In genomic region chr1:35188578-35189392, GRCh38 we compare ENCODE assay signal across 14 cellular contexts. TPM values are rescaled to one million over a fixed set of nuclear protein-coding genes. Genes with fewer than 3 reads are reported as not detected.
A peak's percentile ranks its signal among the peaks of the same experiment; 100 is the strongest.
DNase-seq lines count a peak whose midpoint lies in the region; ATAC-seq, FAIRE-seq and TF ChIP-seq lines count a peak whose summit lies in the region.
"Had no signal": no experiment of that assay in that cellular context is flagged by ENCODE, and none has a peak within 500 bp of the region (broad histone marks: within the 10 kb centered on the region; RNA-seq: fewer than 3 reads in every experiment).

No MANE protein-coding gene starts in this region.

- H3K27me3 Mint-ChIP-seq in Caco-2 (ENCODE audit: insufficient read depth, unreplicated experiment) (no peaks in the 10 kb centered on the region), neural crest cell (ENCODE audit: low read depth) (peaks cover 15% of the 10 kb centered on the region)
- no peaks in the 10 kb centered on the region for H3K27me3 Mint-ChIP-seq in central memory CD8-positive, alpha-beta T cell

- CTCF ChIA-PET in Caco-2 (lab: Charles Lee) = no interaction called here

- H3K27me3 ChIP-seq in Caco-2 (replicated peaks; ENCODE audit: control insufficient read depth, insufficient read depth, low read length) = no peaks in the 10 kb centered on the region
- H3K27me3 ChIP-seq: foreskin keratinocyte had no signal

- H3K9me3 Mint-ChIP-seq in Caco-2 (ENCODE audit: unreplicated experiment) (no peaks in the 10 kb centered on the region), neural crest cell (peaks cover 3% of the 10 kb centered on the region)
- no peaks in the 10 kb centered on the region for H3K9me3 Mint-ChIP-seq in central memory CD8-positive, alpha-beta T cell

- no peak for TF ChIP-seq CTCF in Caco-2 (IDR thresholded peaks at IDR 0.05; ENCODE audit: insufficient read depth in 1 of 2, low read depth in 1 of 2, low read length in 1 of 2, severe bottlenecking in 1 of 2, unreplicated experiment in 1 of 2)
- TF ChIP-seq CTCF in NB4 (IDR thresholded peaks at IDR 0.05; ENCODE audit: low read depth, low read length) = no peak
- no peak for TF ChIP-seq CTCF in neural crest cell (conservative IDR thresholded peaks at IDR 0.05)

- H3K4me3 Mint-ChIP-seq in Caco-2 (ENCODE audit: unreplicated experiment) (peak overlapping the region; percentile 89), neural crest cell (peak overlapping the region; percentile 97)
- peak overlapping the region; percentile 86 for H3K4me3 Mint-ChIP-seq in central memory CD8-positive, alpha-beta T cell

- intact Hi-C loops in Caco-2 (cut with micrococcal nuclease; ENCODE audit: unreplicated experiment) = no loop called here

- H3K36me3 ChIP-seq in Caco-2 (ENCODE audit: control insufficient read depth, insufficient read depth, low read length) = no peaks in the 10 kb centered on the region; the same call in 1 of the 2 replicates

- TF ChIP-seq POLR2A in NB4 (IDR thresholded peaks at IDR 0.05; ENCODE audit: extremely low read depth, insufficient read length) = no peak
- TF ChIP-seq POLR2A in GM12892 (IDR thresholded peaks at IDR 0.05; ENCODE audit: low read depth, low read length) = no peak; the same call in none of the 2 replicates

- POLR2A ChIA-PET in Caco-2 (lab: Charles Lee) = no interaction called here

- no peak for ATAC-seq in central memory CD8-positive, alpha-beta T cell (replicated peaks; ENCODE audit: extremely low read depth, poor library complexity, severe bottlenecking)
- ATAC-seq in GM18498 (IDR thresholded peaks at IDR 0.05; ENCODE audit: unreplicated experiment) (no peak), HG02973 (IDR thresholded peaks at IDR 0.05; ENCODE audit: unreplicated experiment) (no peak), HG02938 (IDR thresholded peaks at IDR 0.05; ENCODE audit: unreplicated experiment) (no peak)
- ATAC-seq: foreskin keratinocyte, lower lobe of right lung had no signal

- DNase-seq in Caco-2 (no peak), NB4 (ENCODE audit: low read depth) (no peak), neural crest cell (ENCODE audit: low read depth, low spot score) (no peak), GM12892 (ENCODE audit: insufficient read length) (no peak)
- DNase-seq in central memory CD8-positive, alpha-beta T cell (ENCODE audit: low spot score in 2 of 2) = no peak
- DNase-seq: activated CD8-positive, alpha-beta memory T cell treated with anti-CD3 and anti-CD28 coated beads for 24 hours; DMS53; foreskin keratinocyte; lower lobe of right lung; NCI-H526; stimulated activated CD8-positive, alpha-beta memory T cell treated with anti-CD3 and anti-CD28 coated beads, Interleukin-4, amount 100 ng/mL, for 48 hours had no signal

- H3K4me1 Mint-ChIP-seq in Caco-2 (ENCODE audit: low read depth, unreplicated experiment) (peaks cover 34% of the 10 kb centered on the region), neural crest cell (peaks cover 76% of the 10 kb centered on the region)
- peaks cover 72% of the 10 kb centered on the region for H3K4me1 Mint-ChIP-seq in central memory CD8-positive, alpha-beta T cell

- peaks cover 95% of the 10 kb centered on the region for H3K36me3 Mint-ChIP-seq in Caco-2 (ENCODE audit: insufficient read depth, unreplicated experiment)
- H3K36me3 Mint-ChIP-seq in central memory CD8-positive, alpha-beta T cell (ENCODE audit: insufficient read depth) = peaks cover 92% of the 10 kb centered on the region
- H3K36me3 Mint-ChIP-seq in neural crest cell (ENCODE audit: low read depth) = peaks cover 70% of the 10 kb centered on the region

- peaks cover 12% of the 10 kb centered on the region for H3K4me1 ChIP-seq in Caco-2
- H3K4me1 ChIP-seq: foreskin keratinocyte had no signal

- no peak overlapping the region for H3K27ac Mint-ChIP-seq in Caco-2 (ENCODE audit: unreplicated experiment)
- peak overlapping the region; percentile 78 for H3K27ac Mint-ChIP-seq in central memory CD8-positive, alpha-beta T cell (ENCODE audit: low read depth)
- peak overlapping the region; percentile 88 for H3K27ac Mint-ChIP-seq in neural crest cell (ENCODE audit: unreplicated experiment)

- no TSS peak for BruUV-seq in Caco-2 (replicated peaks; lab: Mats Ljungman, UMichigan)

- no peak for FAIRE-seq in GM12892 (lab: Jason Lieb, UNC)

- H3K4me3 ChIP-seq in Caco-2 (ENCODE audit: low read depth, low read length) (no peak overlapping the region), NB4 (ENCODE audit: low read depth, low read length) (peak overlapping the region; percentile 100)

- H3K9me3 ChIP-seq in Caco-2 = no peaks in the 10 kb centered on the region
- H3K9me3 ChIP-seq: lower lobe of right lung had no signal

RNA-seq across cellular contexts. Expression of gene SFPQ, which starts 4.2 kb away (rescaled TPM):
- total RNA-seq in Caco-2 (2022) = 274 and 285 TPM in 2 replicates
- total RNA-seq in neural crest cell = 644 and 666 TPM in 2 replicates
- polyA plus RNA-seq in GM12892 (2012; ENCODE audit: missing spikeins) = 233 TPM
